ENCODE assay signal across 10 cellular contexts in the genomic region with DNA sequence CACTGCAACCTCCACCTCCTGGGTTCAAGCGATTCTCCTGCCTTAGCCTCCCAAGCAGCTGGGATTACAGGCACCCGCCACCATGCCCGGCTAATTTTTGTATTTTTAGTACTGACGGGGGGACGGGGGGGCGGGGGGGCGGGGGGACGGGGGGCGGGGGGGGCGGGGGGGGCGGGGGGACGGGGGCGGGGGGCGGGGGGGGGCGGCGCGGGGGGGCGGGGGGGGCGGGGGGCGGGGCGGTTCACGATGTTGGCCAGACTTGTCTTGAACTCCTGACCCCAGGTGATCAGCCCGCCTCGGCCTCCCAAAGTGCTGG. TPM values are rescaled to one million over a fixed set of nuclear protein-coding genes. Genes with fewer than 3 reads are reported as not detected.
DNase-seq lines count a peak whose midpoint lies in the region; ATAC-seq and TF ChIP-seq lines count a peak whose summit lies in the region.
"Not testable (repeated sequence)": the region's sequence is repeated elsewhere in the genome, so short reads cannot be mapped to it uniquely, and the experiment has no call there.
"Had no signal": no experiment of that assay in that cellular context is flagged by ENCODE, and none has a peak within 500 bp of the region (broad histone marks: within the 10 kb centered on the region; RNA-seq: fewer than 3 reads in every experiment).

No MANE protein-coding gene starts in this region.

- not testable (repeated sequence) for ATAC-seq in IMR-90 (ENCODE audit: low read depth)

- H3K9ac ChIP-seq in BLaER1 treated with 17β-estradiol and CSF1 and Interleukin-3, amounts not matched to agents 10 nM and 100 nM = peak overlapping the region; percentile 87 to 97 (median 95); a peak in 21 of 22 replicates
- peak overlapping the region; percentile 45; the same call in 1 of the 2 replicates for H3K9ac ChIP-seq in IMR-90 (ENCODE audit: low read depth, low read length)

- H3K4me1 ChIP-seq in BLaER1 treated with 17β-estradiol and CSF1 and Interleukin-3, amounts not matched to agents 10 nM and 100 nM = peaks cover 28 to 34% (median 31%) of the 10 kb centered on the region in 10 experiments
- not testable (repeated sequence) for H3K4me1 ChIP-seq in IMR-90 (ENCODE audit: control insufficient read depth, insufficient read depth, low read length); esophagus (ENCODE audit: control insufficient read depth in 2 of 2, insufficient read depth in 2 of 2, low read length in 1 of 2); neutrophil (ENCODE audit: control insufficient read depth in 1 of 2, insufficient read depth in 1 of 2, low read depth in 1 of 2, low read length in 1 of 2)
- H3K4me1 ChIP-seq in suprapubic skin = peaks cover 21% of the 10 kb centered on the region

- not testable (repeated sequence) for TF ChIP-seq CTCF in IMR-90 (conservative IDR thresholded peaks at IDR 0.05; ENCODE audit: low read depth, low read length); VCaP (conservative IDR thresholded peaks at IDR 0.05); astrocyte of the spinal cord (IDR thresholded peaks at IDR 0.05; ENCODE audit: low read depth, low read length); neutrophil (IDR thresholded peaks at IDR 0.05); suprapubic skin (IDR thresholded peaks at IDR 0.05)

- not testable (repeated sequence) for H2AK5ac ChIP-seq in IMR-90 (ENCODE audit: low read depth, low read length)

- intact Hi-C loops in IMR-90 (cut with micrococcal nuclease) = not testable (repeated sequence)

- dilution Hi-C loops in IMR-90 (cut with HindIII; ENCODE audit: low sequenced_read_pairs, unreplicated experiment) = not testable (repeated sequence)

- in situ Hi-C loops in IMR-90 (cut with MboI; ENCODE audit: low sequenced_read_pairs) = loop anchor here (25.0 kb wide), 1 partner anchor 963 kb away; a partner anchor contains a TSS
- in situ Hi-C loops in astrocyte of the spinal cord (cut with HindIII; ENCODE audit: low sequenced_read_pairs) = not testable (repeated sequence)

- BruUV-seq in IMR-90 (replicated peaks; lab: Mats Ljungman, UMichigan) = not testable (repeated sequence)

- DNase-seq in IMR-90; astrocyte of the spinal cord (ENCODE audit: low read depth, low spot score); suprapubic skin (ENCODE audit: low spot score in 2 of 2): not testable (repeated sequence)

- H3K9me1 ChIP-seq in IMR-90 (ENCODE audit: insufficient read depth, low read length) = not testable (repeated sequence)

- H2BK15ac ChIP-seq in IMR-90 (ENCODE audit: low read depth, low read length) = not testable (repeated sequence)

- not testable (repeated sequence) for H3K36me3 ChIP-seq in BLaER1 treated with 17β-estradiol and CSF1 and Interleukin-3, amounts not matched to agents 10 nM and 100 nM; esophagus (ENCODE audit: control insufficient read depth in 2 of 2, insufficient read depth in 2 of 2, low read length in 1 of 2); neutrophil; suprapubic skin
- H3K36me3 ChIP-seq in IMR-90 (ENCODE audit: control insufficient read depth, insufficient read depth, low read length) = peaks cover 13% of the 10 kb centered on the region

- not testable (repeated sequence) for TF ChIP-seq RAD21 in IMR-90 (IDR thresholded peaks at IDR 0.05; ENCODE audit: low read length)

- H3K23ac ChIP-seq in IMR-90 (ENCODE audit: low read depth, low read length) = not testable (repeated sequence)

- not testable (repeated sequence) for H3K14ac ChIP-seq in IMR-90 (replicated peaks; ENCODE audit: low read depth, low read length)

- H3K27ac ChIP-seq in BLaER1 treated with 17β-estradiol and CSF1 and Interleukin-3, amounts not matched to agents 10 nM and 100 nM = peak overlapping the region; percentile 84 to 96 (median 93); a peak in 21 of 22 replicates
- H3K27ac ChIP-seq in IMR-90 (ENCODE audit: insufficient read depth, low read length) (peak overlapping the region; percentile 46), VCaP (peak overlapping the region; percentile 87), esophagus (ENCODE audit: low read depth in 2 of 2, low read length in 1 of 2) (peak overlapping the region; percentile 80 to 95), layer of hippocampus (ENCODE audit: low read depth, low read length) (peak overlapping the region; percentile 72), neutrophil (peak overlapping the region; percentile 87), suprapubic skin (peak overlapping the region; percentile 84)

- H2AK9ac ChIP-seq in IMR-90 (replicated peaks; ENCODE audit: low read depth, low read length, poor library complexity) = peak overlapping the region; percentile 18

- 0 out of 2 replicates have a peak overlapping the region, but pooled peaks have one; percentile 68 for H3K4ac ChIP-seq in IMR-90 (ENCODE audit: low read depth, low read length)

- not testable (repeated sequence) for H3K27me3 ChIP-seq in BLaER1 treated with 17β-estradiol and CSF1 and Interleukin-3, amounts not matched to agents 10 nM and 100 nM; IMR-90 (ENCODE audit: control insufficient read depth, insufficient read depth, low read length); esophagus (ENCODE audit: control insufficient read depth in 1 of 2, insufficient read depth in 2 of 2, low read length in 2 of 2); layer of hippocampus (ENCODE audit: control insufficient read depth, insufficient read depth, low read length); suprapubic skin
- H3K27me3 ChIP-seq in neutrophil = peaks cover 44% of the 10 kb centered on the region

- H3K79me1 ChIP-seq in IMR-90 (ENCODE audit: low read depth in 1 of 2, low read length in 2 of 2) = peaks cover 16 to 31% of the 10 kb centered on the region in 2 experiments

- H3K4me2 ChIP-seq in BLaER1 treated with 17β-estradiol and CSF1 and Interleukin-3, amounts not matched to agents 10 nM and 100 nM = peak overlapping the region; percentile 74 to 99 (median 95)
- H3K4me2 ChIP-seq in IMR-90 (ENCODE audit: low read depth, low read length) = peak overlapping the region; percentile 20

- H3K18ac ChIP-seq in IMR-90 (ENCODE audit: low read depth, low read length) = not testable (repeated sequence)

- CTCF ChIA-PET in IMR-90 (lab: Yijun Ruan, JAX) = interaction anchor here (0.6 kb wide), 1 partner anchor 1474 kb away, joined by 3 read pairs; no protein-coding TSS in a partner anchor

- peak overlapping the region; percentile 38; the same call in 1 of the 2 replicates for H4K5ac ChIP-seq in IMR-90 (ENCODE audit: low read depth, low read length)

- H3K56ac ChIP-seq in IMR-90 (ENCODE audit: extremely low read depth, insufficient read depth, low read length) = not testable (repeated sequence)

- H4K8ac ChIP-seq in IMR-90 (ENCODE audit: low read depth in 2 of 2, low read length in 2 of 2) = peak overlapping the region; percentile 4 to 94

- H2BK120ac ChIP-seq in IMR-90 (ENCODE audit: low read depth, low read length) = not testable (repeated sequence)

- H4K91ac ChIP-seq in IMR-90 (ENCODE audit: insufficient read depth, low read depth, low read length) = peak overlapping the region; percentile 74; the same call in 1 of the 2 replicates

- H3K9me3 ChIP-seq in BLaER1 treated with 17β-estradiol and CSF1 and Interleukin-3, amounts not matched to agents 10 nM and 100 nM (replicated peaks in 1 of 11); IMR-90 (ENCODE audit: control insufficient read depth, insufficient read depth, low read length); esophagus (ENCODE audit: control insufficient read depth in 2 of 2, insufficient read depth in 1 of 2, low read depth in 1 of 2, low read length in 1 of 2); neutrophil; suprapubic skin: not testable (repeated sequence)

- WGBS in IMR-90 (ENCODE audit: extremely low coverage in 2 of 2, insufficient read length in 1 of 2), 2 experiments = 0% methylated on average over 2 of the region's 24 CpGs; no CpG with 5 or more reads in 1 of the 2 experiments
- WGBS in esophagus, 2 donors = 17 to 25% methylated on average over 6 to 12 of the region's 24 CpGs
- WGBS in suprapubic skin = 51% methylated on average over 2 of the region's 24 CpGs

- H3K4me3 ChIP-seq in BLaER1 treated with 17β-estradiol and CSF1 and Interleukin-3, amounts not matched to agents 10 nM and 100 nM = peak overlapping the region; percentile 80 to 99 (median 90)
- H3K4me3 ChIP-seq in IMR-90 (ENCODE audit: insufficient read depth, low read depth, low read length) (peak overlapping the region; percentile 82), astrocyte of the spinal cord (ENCODE audit: low read depth, low read length) (peak overlapping the region; percentile 94), esophagus (ENCODE audit: low read depth in 1 of 2, low read length in 2 of 2) (peak overlapping the region; percentile 98), neutrophil (ENCODE audit: low read depth in 1 of 2, low read length in 1 of 2) (peak overlapping the region; percentile 83 to 96), suprapubic skin (peak overlapping the region; percentile 95)

- POLR2A ChIA-PET in IMR-90 (lab: Charles Lee; ENCODE audit: unreplicated experiment) = not testable (repeated sequence)

- H4K20me1 ChIP-seq in BLaER1 treated with 17β-estradiol and CSF1 and Interleukin-3, amounts not matched to agents 10 nM and 100 nM = peaks cover 0 to 41% (median 34%) of the 10 kb centered on the region in 11 experiments; a peak in 19 of 22 replicates
- H4K20me1 ChIP-seq in IMR-90 (ENCODE audit: insufficient read depth, low read length) = peaks cover 14% of the 10 kb centered on the region

- TF ChIP-seq POLR2A in IMR-90 (IDR thresholded peaks at IDR 0.05; ENCODE audit: low read depth, low read length); suprapubic skin (IDR thresholded peaks at IDR 0.05): not testable (repeated sequence)

- not testable (repeated sequence) for H2BK20ac ChIP-seq in IMR-90 (ENCODE audit: low read depth, low read length)

- TF ChIP-seq EP300 in suprapubic skin (IDR thresholded peaks at IDR 0.05) = not testable (repeated sequence)

- peak overlapping the region; percentile 61 for H2BK5ac ChIP-seq in IMR-90 (ENCODE audit: low read depth, low read length, poor library complexity, severe bottlenecking)

- peak overlapping the region; percentile 97 for H2AFZ ChIP-seq in IMR-90 (replicated peaks; ENCODE audit: low read length, poor library complexity)

RNA-seq across cellular contexts. Expression of a gene that starts 0.4 kb away (rescaled TPM):
- total RNA-seq in IMR-90 (2012; rRNA removed) (32.5 and 32.8 TPM in 2 replicates), suprapubic skin (10 to 100 TPM; 31.2 to 45.1 (median 37.2) TPM)
- polyA plus RNA-seq in IMR-90 (2012; rRNA removed) (58.4 and 80.5 TPM in 2 replicates), esophagus (10 to 100 TPM in 1 of 2 donors, 1 to 10 TPM in 1; 8.6 to 25.0 TPM)
- 15.2 and 24.2 TPM in 2 replicates for polyA plus RNA-seq in IMR-90 (2012; cell fraction: cytosol; rRNA removed)
- 21.6 and 70.1 TPM in 2 replicates for polyA plus RNA-seq in IMR-90 (2012; cell fraction: nucleus; rRNA removed; ENCODE audit: low replicate concordance)

RNA-seq across cellular contexts. Expression of a gene that starts 21.1 kb away (rescaled TPM):
- total RNA-seq in IMR-90 (2012; rRNA removed) = not detected in 2 replicates
- polyA plus RNA-seq in IMR-90 (2012; rRNA removed) = not detected in 2 replicates
- polyA plus RNA-seq in IMR-90 (2012; cell fraction: cytosol; rRNA removed) = not detected in 2 replicates
- polyA plus RNA-seq in IMR-90 (2012; cell fraction: nucleus; rRNA removed; ENCODE audit: low replicate concordance) = not detected in 2 replicates
- not detected for polyA plus RNA-seq in esophagus
- total RNA-seq in suprapubic skin = not detected
- total RNA-seq: dermis microvascular lymphatic vessel endothelial cell, sciatic nerve had no signal

RNA-seq across cellular contexts. Expression of a gene that starts 40.5 kb away (rescaled TPM):
- total RNA-seq in IMR-90 (2012; rRNA removed) (5.2 and 6.9 TPM in 2 replicates), suprapubic skin (10 to 100 TPM in 3 of 4 donors, 1 to 10 TPM in 1; 8.7 to 16.7 (median 12.8) TPM)
- polyA plus RNA-seq in IMR-90 (2012; rRNA removed) (11.9 and 14.6 TPM in 2 replicates), esophagus (10 to 100 TPM; 10.9 to 13.8 TPM)
- 9.7 and 20.7 TPM in 2 replicates for polyA plus RNA-seq in IMR-90 (2012; cell fraction: cytosol; rRNA removed)
- polyA plus RNA-seq in IMR-90 (2012; cell fraction: nucleus; rRNA removed; ENCODE audit: low replicate concordance) = 10.0 and 19.1 TPM in 2 replicates
